9 cellular contexts compared by ENCODE assay signal in the genomic region with DNA sequence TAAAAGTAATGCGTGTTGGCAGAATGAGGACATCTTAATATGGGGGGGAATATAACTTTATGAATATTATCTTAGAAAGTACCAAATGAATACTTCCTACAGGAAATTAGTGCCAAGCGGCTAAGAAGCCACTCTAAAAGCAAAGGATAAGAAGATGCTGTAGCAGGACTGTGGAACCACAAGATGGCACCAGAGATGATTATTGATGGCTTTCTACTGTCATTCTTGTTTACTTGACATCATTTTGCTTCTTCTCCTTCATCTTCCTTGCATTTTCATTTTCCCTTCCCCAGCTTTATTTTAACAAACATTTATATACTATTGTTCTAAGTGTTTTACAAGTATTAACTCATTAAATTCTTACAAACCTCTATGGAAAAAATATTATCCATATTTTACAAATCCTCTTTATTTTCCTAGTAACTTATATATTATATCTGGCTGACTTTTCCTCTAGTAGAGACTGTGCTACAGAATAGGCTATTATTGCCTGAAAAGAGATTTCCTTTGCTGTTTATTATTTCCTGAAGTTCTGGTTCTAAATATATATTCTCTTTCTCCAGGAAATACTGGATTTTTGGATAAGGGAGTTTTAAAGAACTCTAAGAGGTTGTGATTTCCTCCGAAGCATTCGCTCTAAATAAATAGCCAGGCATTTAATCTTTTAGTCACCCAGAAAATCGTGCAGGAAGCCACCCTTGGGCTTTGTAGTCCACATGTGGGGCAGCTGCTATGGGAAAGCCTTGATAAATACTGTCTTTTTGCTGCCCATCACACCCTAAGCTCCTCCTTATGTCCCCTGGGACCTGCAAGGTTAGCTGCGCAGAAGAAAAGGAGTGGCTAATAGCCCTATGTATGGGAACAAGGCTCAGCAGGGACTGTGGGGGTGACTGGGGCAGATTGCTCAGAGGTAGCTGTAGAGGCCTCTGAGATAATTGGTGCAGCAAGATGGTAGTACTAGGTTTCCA. TPM values are rescaled to one million over a fixed set of nuclear protein-coding genes. Genes with fewer than 3 reads are reported as not detected.
A peak's percentile ranks its signal among the peaks of the same experiment; 100 is the strongest.
DNase-seq lines count a peak whose midpoint lies in the region; ATAC-seq and TF ChIP-seq lines count a peak whose summit lies in the region.
"Had no signal": no experiment of that assay in that cellular context is flagged by ENCODE, and none has a peak within 500 bp of the region (broad histone marks: within the 10 kb centered on the region; RNA-seq: fewer than 3 reads in every experiment).

No MANE protein-coding gene starts in this region.

- H3K9me3 Mint-ChIP-seq in HFFc6: no peaks in the 10 kb centered on the region

- H3K4me1 ChIP-seq in adrenal gland (replicated peaks in 1 of 2): no peaks in the 10 kb centered on the region
- H3K4me1 ChIP-seq in gastrocnemius medialis: no peaks in the 10 kb centered on the region

- H3K36me3 ChIP-seq in adrenal gland (replicated peaks in 1 of 2) (no peaks in the 10 kb centered on the region), gastrocnemius medialis (no peaks in the 10 kb centered on the region)

- ATAC-seq in left lobe of liver: peak; percentile 63
- ATAC-seq in gastrocnemius medialis: no peak

- no peaks in the 10 kb centered on the region for H3K36me3 Mint-ChIP-seq in HFFc6 (ENCODE audit: low read depth)

- H3K27ac Mint-ChIP-seq in HFFc6: no peak overlapping the region

- peak; percentile 44 for DNase-seq in AG08395 (ENCODE audit: low spot score)
- peak; percentile 57 for DNase-seq in GM03348 (ENCODE audit: low spot score)
- peak; percentile 30 for DNase-seq in HFFc6
- DNase-seq in NB4 (ENCODE audit: low read depth): peak; percentile 39
- no peak for DNase-seq in adrenal gland
- DNase-seq in left lobe of liver (ENCODE audit: low spot score): no peak
- no peak for DNase-seq in NCI-H226
- no peak for DNase-seq in gastrocnemius medialis
- DNase-seq: left cardiac atrium had no signal

- no peak overlapping the region for H3K27ac ChIP-seq in adrenal gland
- no peak overlapping the region for H3K27ac ChIP-seq in gastrocnemius medialis

- 51 to 56% (median 53%) methylated on average over 6 of the region's 6 CpGs for WGBS in adrenal gland, 4 donors

- in situ Hi-C loops in gastrocnemius medialis (cut with MboI; ENCODE audit: low sequenced_read_pairs in 4 of 4): no loop called here

- H3K4me1 Mint-ChIP-seq in HFFc6 (ENCODE audit: low read depth): no peaks in the 10 kb centered on the region

- H3K4me3 Mint-ChIP-seq in HFFc6: no peak overlapping the region

- intact Hi-C loops in adrenal gland (cut with DNase I) (no loop called here), gastrocnemius medialis (cut with DNase I; ENCODE audit: low total_unique reads) (no loop called here)

- no peak overlapping the region for H3K4me3 ChIP-seq in NB4 (ENCODE audit: low read depth, low read length)
- H3K4me3 ChIP-seq in adrenal gland: no peak overlapping the region
- no peak overlapping the region for H3K4me3 ChIP-seq in gastrocnemius medialis

- H3K27me3 ChIP-seq in adrenal gland (no peaks in the 10 kb centered on the region), gastrocnemius medialis (no peaks in the 10 kb centered on the region)

- TF ChIP-seq CTCF in HFFc6 (IDR thresholded peaks at IDR 0.05) (peak; percentile 77), NB4 (IDR thresholded peaks at IDR 0.05; ENCODE audit: low read depth, low read length) (peak; percentile 59), adrenal gland (IDR thresholded peaks at IDR 0.05) (peak in 5 of 6 experiments; percentile 12 to 43 (median 24)), gastrocnemius medialis (IDR thresholded peaks at IDR 0.05 in 4 of 5, conservative IDR thresholded peaks at IDR 0.05 in 1 of 5) (peak in 1 of 5 experiments; percentile 32)

- peaks cover 2% of the 10 kb centered on the region; the same call in 1 of the 2 replicates for H3K27me3 Mint-ChIP-seq in HFFc6 (ENCODE audit: insufficient read depth)

- H3K9me3 ChIP-seq in adrenal gland (replicated peaks in 1 of 3) (no peaks in the 10 kb centered on the region), gastrocnemius medialis (no peaks in the 10 kb centered on the region)

- no peak for TF ChIP-seq POLR2A in NB4 (IDR thresholded peaks at IDR 0.05; ENCODE audit: extremely low read depth, insufficient read length)
- TF ChIP-seq POLR2A in adrenal gland (IDR thresholded peaks at IDR 0.05): no peak
- no peak for TF ChIP-seq POLR2A in gastrocnemius medialis (IDR thresholded peaks at IDR 0.05)

RNA-seq across cellular contexts. Expression of a gene that starts 9.2 kb away (rescaled TPM):
- under 1 TPM in 1 of 6 experiments, not detected in 5; 0.03 TPM for total RNA-seq in HFFc6 (2021; fragmentation: NEBNext Ultra II Directional; extraction: Animal tissue kit (Norgen Biotek cat#: 25700))
- under 1 TPM in 7 of 8 donors, not detected in 1; 0.09 to 0.95 (median 0.19) TPM for total RNA-seq in adrenal gland
- polyA plus RNA-seq in adrenal gland: 1 to 10 TPM in 2 of 3 donors, under 1 TPM in 1; 0.72 to 2.6 (median 1.4) TPM
- 121 TPM for total RNA-seq in left lobe of liver
- 10 to 100 TPM in 2 of 4 donors, 1 to 10 TPM in 2; 1.7 to 28.9 (median 12.4) TPM for total RNA-seq in gastrocnemius medialis

Comparison
In these comparisons a context has a peak if more than half of its experiments do, and no peak if none do; other contexts are left out.
1. DNase-seq: peak in AG08395 (single experiment), GM03348 (single experiment), HFFc6 (single experiment) and NB4 (single experiment); none in adrenal gland (0 of 7), left lobe of liver (single experiment), NCI-H226 (single experiment) and gastrocnemius medialis (0 of 2).